ENCODE assay signal across 8 cellular contexts in genomic region chr1:8817413-8818324, GRCh38. TPM values are rescaled to one million over a fixed set of nuclear protein-coding genes. Genes with fewer than 3 reads are reported as not detected.
A peak's percentile ranks its signal among the peaks of the same experiment; 100 is the strongest.
DNase-seq lines count a peak whose midpoint lies in the region; ATAC-seq and TF ChIP-seq lines count a peak whose summit lies in the region.

Gene RERE, minus strand, starts transcription at chr1:8817640.

- H3K4me3 ChIP-seq in liver (ENCODE audit: low read depth in 1 of 3, low read length in 3 of 3) = peak within 1 kb of the TSS; percentile 81 to 97 (median 89)

- TF ChIP-seq RAD21 in liver (IDR thresholded peaks at IDR 0.05) = no peak

- no peaks in the 10 kb centered on the region for H3K9me3 Mint-ChIP-seq in dendritic cell treated with granulocyte-macrophage colony-stimulating factor and Interleukin-4, amounts not matched to agents 40 ng/mL and 50 ng/mL, for 4 days

- peaks cover 40% of the 10 kb centered on the region for H3K4me1 Mint-ChIP-seq in dendritic cell treated with granulocyte-macrophage colony-stimulating factor and Interleukin-4, amounts not matched to agents 40 ng/mL and 50 ng/mL, for 4 days (ENCODE audit: low read depth)

- intact Hi-C loops in dendritic cell treated with granulocyte-macrophage colony-stimulating factor and Interleukin-4, amounts not matched to agents 40 ng/mL and 50 ng/mL, for 4 days (cut with micrococcal nuclease) = no loop called here

- H3K36me3 ChIP-seq in liver (ENCODE audit: control insufficient read depth in 4 of 4, insufficient read depth in 3 of 4, low read depth in 1 of 4, low read length in 3 of 4) = no peaks in the 10 kb centered on the region

- H3K4me1 ChIP-seq in liver (ENCODE audit: control insufficient read depth in 4 of 4, insufficient read depth in 4 of 4, low read length in 3 of 4) = peaks cover 0 to 32% (median 29%) of the 10 kb centered on the region in 4 donors

- DNase-seq in C1 segment of cervical spinal cord (lab: John Stamatoyannopoulos, UW) (peak; percentile 41 to 93 (median 84)), NCI-H748 treated with DMSO at 0.1 percent for 48 hours (lab: John Stamatoyannopoulos, UW) (peak; percentile 54)
- peak; percentile 96 for DNase-seq in activated CD4-positive, alpha-beta T cell treated with anti-CD3 and anti-CD28 coated beads, Interleukin-2, amount 50 U/mL, for 1 hour
- peak; percentile 95 for DNase-seq in stimulated activated CD4-positive, alpha-beta T cell treated with anti-CD3 and anti-CD28 coated beads, Interleukin-4, amount 100 ng/mL, for 1 hour

- no peaks in the 10 kb centered on the region for H3K27me3 Mint-ChIP-seq in dendritic cell treated with granulocyte-macrophage colony-stimulating factor and Interleukin-4, amounts not matched to agents 40 ng/mL and 50 ng/mL, for 4 days

- ATAC-seq in GM19328 (IDR thresholded peaks at IDR 0.05; ENCODE audit: unreplicated experiment) = peak; percentile 92
- ATAC-seq in HG03469 (IDR thresholded peaks at IDR 0.05; ENCODE audit: unreplicated experiment) = peak; percentile 81

- peak within 1 kb of the TSS; percentile 95 for H3K4me3 Mint-ChIP-seq in dendritic cell treated with granulocyte-macrophage colony-stimulating factor and Interleukin-4, amounts not matched to agents 40 ng/mL and 50 ng/mL, for 4 days

- peak within 1 kb of the TSS; percentile 88 to 99 for H3K9ac ChIP-seq in liver (ENCODE audit: low read depth in 1 of 2, low read length in 2 of 2)

- H3K9me3 ChIP-seq in liver (ENCODE audit: control insufficient read depth in 4 of 4, low read length in 3 of 4) = no peaks in the 10 kb centered on the region

- H3K27ac ChIP-seq in liver (ENCODE audit: low read depth in 1 of 2, low read length in 2 of 2) = peak within 1 kb of the TSS; percentile 98

- H3K36me3 Mint-ChIP-seq in dendritic cell treated with granulocyte-macrophage colony-stimulating factor and Interleukin-4, amounts not matched to agents 40 ng/mL and 50 ng/mL, for 4 days (ENCODE audit: low read depth) = peaks cover 10% of the 10 kb centered on the region

- TF ChIP-seq CTCF in liver (IDR thresholded peaks at IDR 0.05; ENCODE audit: low read depth, low read length, missing input control) = no peak

- under 1% methylated on average over 82 of the region's 82 CpGs for WGBS in liver

- H3K27me3 ChIP-seq in liver (ENCODE audit: control insufficient read depth in 4 of 4, insufficient read depth in 4 of 4, low read length in 3 of 4) = no peaks in the 10 kb centered on the region

- peak within 1 kb of the TSS; percentile 98 for H3K27ac Mint-ChIP-seq in dendritic cell treated with granulocyte-macrophage colony-stimulating factor and Interleukin-4, amounts not matched to agents 40 ng/mL and 50 ng/mL, for 4 days

TF ChIP-seq in liver, 16 proteins besides CTCF, POLR2A, EP300 and RAD21:
- TF ChIP-seq HNF4G (IDR thresholded peaks at IDR 0.05) (no peak), SP1 (IDR thresholded peaks at IDR 0.05) (peak; percentile 83), TAF1 (conservative IDR thresholded peaks at IDR 0.05) (peak; percentile 34), HNF4A (conservative IDR thresholded peaks at IDR 0.05) (no peak), EGR1 (IDR thresholded peaks at IDR 0.05; ENCODE audit: low read depth in 2 of 2) (peak; percentile 27 to 32), ZBTB33 (IDR thresholded peaks at IDR 0.05) (no peak), NR2F2 (IDR thresholded peaks at IDR 0.05) (no peak), REST (IDR thresholded peaks at IDR 0.05) (no peak), JUND (IDR thresholded peaks at IDR 0.05) (no peak), MAX (IDR thresholded peaks at IDR 0.05) (no peak), RXRA (IDR thresholded peaks at IDR 0.05) (no peak), YY1 (IDR thresholded peaks at IDR 0.05) (peak; percentile 24), FOXA2 (IDR thresholded peaks at IDR 0.05) (no peak), ATF3 (IDR thresholded peaks at IDR 0.05) (no peak), FOXA1 (IDR thresholded peaks at IDR 0.05) (no peak), GABPA (IDR thresholded peaks at IDR 0.05 in 1 of 2, conservative IDR thresholded peaks at IDR 0.05 in 1 of 2) (no peak)

RNA-seq across cellular contexts. Expression of gene RERE, which starts in this region (rescaled TPM):
- total RNA-seq in liver = 10 to 100 TPM; 37.1 to 49.1 TPM
- polyA plus RNA-seq in liver = 10 to 100 TPM in 1 of 2 donors, 1 to 10 TPM in 1; 9.8 to 12.6 TPM

Comparison
In these comparisons a context has a peak if more than half of its experiments do, and no peak if none do; other contexts are left out.
1. Peak in every context shown above with its lines: DNase-seq, ATAC-seq, H3K4me3 ChIP-seq and H3K27ac ChIP-seq.